Comparison of ENCODE assay signal across 8 cellular contexts in genomic region chr17:60677308-60678117, GRCh38. TPM values are rescaled to one million over a fixed set of nuclear protein-coding genes. Genes with fewer than 3 reads are reported as not detected.
DNase-seq lines count a peak whose midpoint lies in the region; ATAC-seq and TF ChIP-seq lines count a peak whose summit lies in the region.

TSS of gene BCAS3 (plus strand) at chr17:60677851.

- no peaks in the 10 kb centered on the region for H3K9me3 ChIP-seq in liver (ENCODE audit: control insufficient read depth in 4 of 4, low read length in 3 of 4)

- WGBS in liver, result under 1% methylated on average over 51 of the region's 51 CpGs

- TF ChIP-seq RAD21 in liver (IDR thresholded peaks at IDR 0.05), result no peak

- peak within 1 kb of the TSS; percentile 77 to 90 for H3K9ac ChIP-seq in liver (ENCODE audit: low read depth in 1 of 2, low read length in 2 of 2)

- H3K4me3 ChIP-seq in dorsolateral prefrontal cortex (peak within 1 kb of the TSS; percentile 62 to 98 (median 91)), liver (ENCODE audit: low read depth in 1 of 3, low read length in 3 of 3) (peak within 1 kb of the TSS; percentile 64 to 98 (median 73))

- intact Hi-C loops in dorsolateral prefrontal cortex (cut with DNase I), result loop anchor here (2.0 to 5.0 kb wide), 2 partner anchors 70 to 77 kb away; partner anchors contain the start of gene PPM1D (in 1 of the 2)

- peaks cover 0 to 15% (median 7%) of the 10 kb centered on the region in 4 donors for H3K4me1 ChIP-seq in liver (ENCODE audit: control insufficient read depth in 4 of 4, insufficient read depth in 4 of 4, low read length in 3 of 4)

- peaks cover 0 to 2% (median 0%) of the 10 kb centered on the region in 4 donors for H3K36me3 ChIP-seq in liver (ENCODE audit: control insufficient read depth in 4 of 4, insufficient read depth in 3 of 4, low read depth in 1 of 4, low read length in 3 of 4)

- peak in 13 of 56 donors; percentile 2 to 40 (median 12) for TF ChIP-seq CTCF in dorsolateral prefrontal cortex (IDR thresholded peaks at IDR 0.05 in 54 of 56, conservative IDR thresholded peaks at IDR 0.05 in 2 of 56; ENCODE audit: low read depth in 1 of 56, partially characterized antibody in 56 of 56)
- no peak for TF ChIP-seq CTCF in liver (IDR thresholded peaks at IDR 0.05; ENCODE audit: low read depth, low read length, missing input control)

- DNase-seq in C1 segment of cervical spinal cord (lab: John Stamatoyannopoulos, UW) (peak; percentile 91 to 100 (median 99)), NCI-H748 treated with DMSO at 0.1 percent for 48 hours (lab: John Stamatoyannopoulos, UW) (peak; percentile 93), dorsolateral prefrontal cortex (peak; percentile 97 to 99 (median 99))
- DNase-seq in activated CD4-positive, alpha-beta T cell treated with anti-CD3 and anti-CD28 coated beads, Interleukin-2, amount 50 U/mL, for 24 hours (ENCODE audit: low read depth in 1 of 2, low spot score in 1 of 2), result peak; percentile 81 to 95
- DNase-seq in stimulated activated CD4-positive, alpha-beta T cell treated with anti-CD3 and anti-CD28 coated beads, Interleukin-4, amount 100 ng/mL, for 24 hours, result peak; percentile 98

- H3K27me3 ChIP-seq in dorsolateral prefrontal cortex (no peaks in the 10 kb centered on the region), liver (ENCODE audit: control insufficient read depth in 4 of 4, insufficient read depth in 4 of 4, low read length in 3 of 4) (no peaks in the 10 kb centered on the region)

- peak within 1 kb of the TSS; percentile 83 to 98 (median 95) for H3K27ac ChIP-seq in dorsolateral prefrontal cortex
- peak within 1 kb of the TSS; percentile 62 to 91 for H3K27ac ChIP-seq in liver (ENCODE audit: low read depth in 1 of 2, low read length in 2 of 2)

- ATAC-seq in GM19372 (IDR thresholded peaks at IDR 0.05; ENCODE audit: low read depth, unreplicated experiment) (peak; percentile 95), HG03558 (IDR thresholded peaks at IDR 0.05; ENCODE audit: extremely low read depth, unreplicated experiment) (peak; percentile 89)

TF ChIP-seq in liver, 16 proteins besides CTCF, POLR2A, EP300 and RAD21:
- peak in 1 of 2 donors; percentile 39 for TF ChIP-seq RXRA (IDR thresholded peaks at IDR 0.05)
- peak; percentile 80 for TF ChIP-seq YY1 (IDR thresholded peaks at IDR 0.05)
- peak; percentile 97 for TF ChIP-seq MAX (IDR thresholded peaks at IDR 0.05)
- peak; percentile 8 for TF ChIP-seq FOXA1 (IDR thresholded peaks at IDR 0.05)
- peak; percentile 27 for TF ChIP-seq TAF1 (conservative IDR thresholded peaks at IDR 0.05)
- peak; percentile 99 for TF ChIP-seq SP1 (IDR thresholded peaks at IDR 0.05)
- TF ChIP-seq NR2F2 (IDR thresholded peaks at IDR 0.05), result no peak
- no peak for TF ChIP-seq REST (IDR thresholded peaks at IDR 0.05)
- no peak for TF ChIP-seq JUND (IDR thresholded peaks at IDR 0.05)
- TF ChIP-seq GABPA (IDR thresholded peaks at IDR 0.05 in 1 of 2, conservative IDR thresholded peaks at IDR 0.05 in 1 of 2), result peak; percentile 35 to 90
- TF ChIP-seq FOXA2 (IDR thresholded peaks at IDR 0.05), result peak; percentile 34
- TF ChIP-seq ZBTB33 (IDR thresholded peaks at IDR 0.05), result peak; percentile 99

RNA-seq across cellular contexts. Expression of gene BCAS3, which starts in this region (rescaled TPM):
- 10 to 100 TPM; 51.5 to 99.8 (median 76.7) TPM for total RNA-seq in dorsolateral prefrontal cortex
- total RNA-seq in liver, result 10 to 100 TPM; 10.3 to 24.6 TPM
- polyA plus RNA-seq in liver, result 1 to 10 TPM; 5.8 to 10.0 TPM

Comparison
In these comparisons a context has a peak if more than half of its experiments do, and no peak if none do; other contexts are left out.
1. Peak in every context shown above with its lines: DNase-seq, ATAC-seq, H3K4me3 ChIP-seq and H3K27ac ChIP-seq.